In the genomic region with DNA sequence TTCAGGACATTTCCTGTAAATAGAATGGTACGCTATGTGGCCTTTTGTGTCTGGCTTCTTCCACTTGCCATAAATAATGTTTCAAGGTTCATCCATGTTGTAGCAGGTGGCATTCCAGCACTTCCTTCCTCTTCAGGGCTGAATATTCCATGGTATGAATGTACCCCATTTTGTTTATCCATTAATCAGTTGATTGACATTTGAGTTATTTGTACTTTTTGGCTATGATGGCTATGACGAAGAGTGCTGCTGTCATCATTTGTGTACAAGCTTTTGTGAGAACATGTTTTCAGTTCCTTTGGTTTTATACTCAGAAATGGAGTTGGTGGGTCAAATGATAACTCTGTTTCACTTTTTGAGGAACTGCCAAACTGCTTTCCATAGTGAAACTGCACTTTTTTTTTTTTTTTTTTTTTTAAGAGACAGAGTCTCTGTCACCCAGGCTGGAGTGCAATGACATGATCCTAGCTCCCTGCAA, we compare ENCODE assay signal across 1 cellular context.
A peak's percentile ranks its signal among the peaks of the same experiment; 100 is the strongest.
TF ChIP-seq lines count a peak whose summit lies in the region.

No MANE protein-coding gene starts in this region.

TF ChIP-seq in endothelial cell of umbilical vein, 7 proteins besides CTCF, POLR2A, EP300 and RAD21:
- TF ChIP-seq POLR2AphosphoS5 (IDR thresholded peaks at IDR 0.05; ENCODE audit: insufficient read depth, low read depth, low read length) = peak; percentile 57
- TF ChIP-seq FOS (IDR thresholded peaks at IDR 0.05; ENCODE audit: borderline replicate concordance, insufficient read depth, low read length) = no peak
- TF ChIP-seq EZH2 (IDR thresholded peaks at IDR 0.05; ENCODE audit: borderline replicate concordance, low read depth, low read length, severe bottlenecking) = no peak
- no peak for TF ChIP-seq GATA2 (IDR thresholded peaks at IDR 0.05; ENCODE audit: insufficient read depth, insufficient read length, low read depth, low read length)
- TF ChIP-seq, protein P1, sequence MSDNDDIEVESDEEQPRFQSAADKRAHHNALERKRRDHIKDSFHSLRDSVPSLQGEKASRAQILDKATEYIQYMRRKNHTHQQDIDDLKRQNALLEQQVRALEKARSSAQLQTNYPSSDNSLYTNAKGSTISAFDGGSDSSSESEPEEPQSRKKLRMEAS (IDR thresholded peaks at IDR 0.05; ENCODE audit: insufficient read depth, insufficient read length) = no peak
- TF ChIP-seq JUN (IDR thresholded peaks at IDR 0.05; ENCODE audit: borderline replicate concordance, insufficient read depth, insufficient read length, low read depth) = peak; percentile 67
- TF ChIP-seq MYC (IDR thresholded peaks at IDR 0.05; ENCODE audit: low read depth, low read length) = no peak
TF ChIP-seq in endothelial cell of umbilical vein: peak in this region for 2.
